8 cellular contexts compared by ENCODE assay signal in the genomic region with DNA sequence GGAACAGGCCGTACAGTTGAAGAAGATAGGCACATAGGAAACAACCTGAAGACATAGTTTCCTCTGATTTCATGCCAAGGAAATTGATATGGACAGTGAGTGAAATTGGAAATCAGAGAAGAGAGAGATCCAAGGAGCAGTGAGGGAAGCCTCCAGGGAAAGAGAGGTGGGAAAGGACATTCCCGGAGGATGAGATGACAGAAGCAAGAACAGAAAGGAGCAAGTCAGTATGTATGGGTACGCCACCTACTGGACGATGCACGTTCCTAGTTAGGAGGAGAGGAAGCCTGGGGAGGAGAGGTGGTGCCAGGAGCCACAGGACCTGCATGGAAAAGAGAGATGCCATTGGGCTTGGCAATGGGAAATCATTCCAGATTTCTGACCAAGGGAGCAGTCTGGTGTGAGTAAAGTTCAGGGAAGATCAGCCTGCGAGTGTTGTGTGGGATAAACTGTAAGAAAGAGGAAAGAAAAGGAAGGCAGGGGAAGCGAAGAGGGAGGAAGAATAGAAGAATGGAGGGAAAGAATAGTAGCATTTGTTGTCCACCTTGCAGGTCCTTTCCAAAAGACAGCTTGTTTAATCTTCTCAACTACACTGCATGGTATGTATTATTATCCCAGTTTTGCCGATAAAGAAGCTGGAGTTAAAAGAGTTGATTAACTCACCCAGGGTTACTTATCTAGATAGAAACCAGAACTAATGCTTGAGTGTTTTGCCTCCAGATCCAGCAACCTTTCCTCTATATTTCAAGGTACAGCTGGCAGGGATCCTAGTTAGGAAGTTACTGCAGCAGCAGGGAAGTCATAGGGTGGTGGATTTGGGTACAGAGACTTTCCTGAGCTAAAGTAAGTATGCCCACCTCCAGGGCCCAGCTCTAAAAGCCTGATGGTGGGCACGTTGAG. TPM values are rescaled to one million over a fixed set of nuclear protein-coding genes. Genes with fewer than 3 reads are reported as not detected.
DNase-seq lines count a peak whose midpoint lies in the region; FAIRE-seq and TF ChIP-seq lines count a peak whose summit lies in the region.

No MANE protein-coding gene starts in this region.

- no peaks in the 10 kb centered on the region for H3K36me3 ChIP-seq in cardiac muscle cell
- H3K36me3 ChIP-seq in small intestine (ENCODE audit: control insufficient read depth in 2 of 2, insufficient read depth in 2 of 2, low read length in 2 of 2) = no peaks in the 10 kb centered on the region

- no peaks in the 10 kb centered on the region for H3K36me3 Mint-ChIP-seq in activated naive CD4-positive, alpha-beta T cell treated with anti-CD3 and anti-CD28 coated beads for 36 hours (ENCODE audit: low read depth)

- intact Hi-C loops in activated naive CD4-positive, alpha-beta T cell treated with anti-CD3 and anti-CD28 coated beads for 36 hours (cut with micrococcal nuclease) = loop anchor here (5.0 kb wide), 1 partner anchor 72 kb away; no protein-coding TSS in a partner anchor

- H3K9me3 Mint-ChIP-seq in activated naive CD4-positive, alpha-beta T cell treated with anti-CD3 and anti-CD28 coated beads for 36 hours = no peaks in the 10 kb centered on the region

- in situ Hi-C loops in Caki2 (cut with HindIII; ENCODE audit: low pct_unique_long_range_greater_than_20kb, low sequenced_read_pairs) = no loop called here

- no peak overlapping the region for H3K27ac ChIP-seq in cardiac muscle cell
- H3K27ac ChIP-seq in small intestine (ENCODE audit: low read depth in 1 of 2, low read length in 1 of 2) = peak overlapping the region; percentile 80 to 81

- H3K27ac Mint-ChIP-seq in activated naive CD4-positive, alpha-beta T cell treated with anti-CD3 and anti-CD28 coated beads for 36 hours = no peak overlapping the region

- H3K4me1 Mint-ChIP-seq in activated naive CD4-positive, alpha-beta T cell treated with anti-CD3 and anti-CD28 coated beads for 36 hours (ENCODE audit: low read depth) = peaks cover 2% of the 10 kb centered on the region

- no peaks in the 10 kb centered on the region for H3K27me3 ChIP-seq in cardiac muscle cell
- H3K27me3 ChIP-seq in small intestine (ENCODE audit: control insufficient read depth in 2 of 2, insufficient read depth in 2 of 2, low read length in 2 of 2) = no peaks in the 10 kb centered on the region

- POLR2A ChIA-PET in HEK293T (lab: Yijun Ruan, JAX) = no interaction called here

- H3K4me1 ChIP-seq in cardiac muscle cell (ENCODE audit: low read depth) = no peaks in the 10 kb centered on the region
- peaks cover 0 to 22% of the 10 kb centered on the region in 2 donors for H3K4me1 ChIP-seq in small intestine (ENCODE audit: control insufficient read depth in 2 of 2, insufficient read depth in 1 of 2, low read depth in 1 of 2, low read length in 1 of 2)

- CTCF ChIA-PET in HEK293T (lab: Yijun Ruan, JAX) = interaction anchor here (0.7 to 1.5 kb wide), 4 partner anchors 14 to 92 kb away, joined by 3 to 6 read pairs (median 4); no protein-coding TSS in a partner anchor
- CTCF ChIA-PET in activated naive CD4-positive, alpha-beta T cell treated with anti-CD3 and anti-CD28 coated beads for 36 hours (lab: Charles Lee) = interaction anchor here (0.7 to 4.4 kb wide), 24 partner anchors 8 to 426 kb away, joined by 3 to 23 read pairs (median 4); a partner anchor contains a TSS

- FAIRE-seq in small intestine (lab: Jason Lieb, UNC) = no peak

- no peak overlapping the region for H3K4me3 Mint-ChIP-seq in activated naive CD4-positive, alpha-beta T cell treated with anti-CD3 and anti-CD28 coated beads for 36 hours

- H3K9me3 ChIP-seq in cardiac muscle cell (ENCODE audit: low read depth) = no peaks in the 10 kb centered on the region
- H3K9me3 ChIP-seq in small intestine (ENCODE audit: control insufficient read depth, low read depth) = no peaks in the 10 kb centered on the region

- peaks cover 2% of the 10 kb centered on the region for H3K27me3 Mint-ChIP-seq in activated naive CD4-positive, alpha-beta T cell treated with anti-CD3 and anti-CD28 coated beads for 36 hours (ENCODE audit: low read depth)

- H3K4me3 ChIP-seq in cardiac muscle cell (no peak overlapping the region), small intestine (ENCODE audit: low read depth in 1 of 2, low read length in 2 of 2) (no peak overlapping the region)

- DNase-seq in Caki2 (ENCODE audit: low read depth) (peak; percentile 71), HEK293T (ENCODE audit: extremely low spot score) (peak; percentile 80), NOMO-1 treated with DMSO at 0.1 percent for 48 hours (lab: John Stamatoyannopoulos, UW; ENCODE audit: unreplicated experiment) (peak; percentile 22), cardiac muscle cell (ENCODE audit: low read depth in 1 of 2, low spot score in 1 of 2) (peak; percentile 75 to 79), small intestine (peak; percentile 95), midbrain (lab: John Stamatoyannopoulos, UW) (no peak), ureter (ENCODE audit: low spot score) (no peak)
- DNase-seq in activated naive CD4-positive, alpha-beta T cell treated with anti-CD3 and anti-CD28 coated beads for 36 hours = peak; percentile 62

- peak; percentile 88 for TF ChIP-seq CTCF in cardiac muscle cell (IDR thresholded peaks at IDR 0.05; ENCODE audit: low read depth, low read length)

- WGBS in small intestine, 3 donors = 6 to 32% (median 14%) methylated on average over 9 of the region's 9 CpGs

TF ChIP-seq in HEK293T, 16 proteins besides CTCF, POLR2A, EP300 and RAD21:
- TF ChIP-seq SUZ12 (IDR thresholded peaks at IDR 0.05) = no peak
- no peak for TF ChIP-seq CTBP1 (IDR thresholded peaks at IDR 0.05; ENCODE audit: borderline replicate concordance)
- TF ChIP-seq ARNT (IDR thresholded peaks at IDR 0.05) = no peak
- TF ChIP-seq BHLHE40 (IDR thresholded peaks at IDR 0.05; ENCODE audit: borderline replicate concordance) = no peak
- TF ChIP-seq SP1 (IDR thresholded peaks at IDR 0.05) = no peak
- TF ChIP-seq, protein P1, sequence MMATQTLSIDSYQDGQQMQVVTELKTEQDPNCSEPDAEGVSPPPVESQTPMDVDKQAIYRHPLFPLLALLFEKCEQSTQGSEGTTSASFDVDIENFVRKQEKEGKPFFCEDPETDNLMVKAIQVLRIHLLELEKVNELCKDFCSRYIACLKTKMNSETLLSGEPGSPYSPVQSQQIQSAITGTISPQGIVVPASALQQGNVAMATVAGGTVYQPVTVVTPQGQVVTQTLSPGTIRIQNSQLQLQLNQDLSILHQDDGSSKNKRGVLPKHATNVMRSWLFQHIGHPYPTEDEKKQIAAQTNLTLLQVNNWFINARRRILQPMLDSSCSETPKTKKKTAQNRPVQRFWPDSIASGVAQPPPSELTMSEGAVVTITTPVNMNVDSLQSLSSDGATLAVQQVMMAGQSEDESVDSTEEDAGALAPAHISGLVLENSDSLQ (IDR thresholded peaks at IDR 0.05) = no peak
- no peak for TF ChIP-seq TARDBP (IDR thresholded peaks at IDR 0.05)
- TF ChIP-seq FOXK2 (IDR thresholded peaks at IDR 0.05) = no peak
- no peak for TF ChIP-seq L3MBTL2 (conservative IDR thresholded peaks at IDR 0.05)
- TF ChIP-seq ELF4 (IDR thresholded peaks at IDR 0.05) = no peak
- TF ChIP-seq FOXA1 (IDR thresholded peaks at IDR 0.05) = no peak
- no peak for TF ChIP-seq HDGF (IDR thresholded peaks at IDR 0.05; ENCODE audit: borderline replicate concordance)
- TF ChIP-seq NFRKB (IDR thresholded peaks at IDR 0.05) = no peak
- TF ChIP-seq LEF1 (IDR thresholded peaks at IDR 0.05; ENCODE audit: borderline replicate concordance) = no peak
- no peak for TF ChIP-seq FOXM1 (IDR thresholded peaks at IDR 0.05; ENCODE audit: borderline replicate concordance)
- TF ChIP-seq ZNF384 (IDR thresholded peaks at IDR 0.05) = no peak

RNA-seq across cellular contexts. Expression of a gene that starts 27.4 kb away (rescaled TPM):
- total RNA-seq in Caki2 (2014; rRNA removed; shearing (Covaris generic); ENCODE audit: low replicate concordance) = 1.7 TPM in 2 replicates
- total RNA-seq in activated naive CD4-positive, alpha-beta T cell treated with anti-CD3 and anti-CD28 coated beads for 36 hours = not detected
- total RNA-seq in cardiac muscle cell (0.21 TPM in 2 replicates), ureter (45.7 TPM)
- polyA plus RNA-seq in cardiac muscle cell (0.29 TPM in 1 of 2 replicates, not detected in the other), small intestine (10 to 100 TPM in 2 of 3 donors, 1 to 10 TPM in 1; 9.8 to 29.7 (median 18.9) TPM)

RNA-seq across cellular contexts. Expression of a gene that starts 34.9 kb away (rescaled TPM):
- total RNA-seq in Caki2 (2014; rRNA removed; shearing (Covaris generic); ENCODE audit: low replicate concordance) = 0.14 TPM in 1 of 2 replicates, not detected in the other
- not detected for total RNA-seq in activated naive CD4-positive, alpha-beta T cell treated with anti-CD3 and anti-CD28 coated beads for 36 hours
- total RNA-seq in cardiac muscle cell = not detected in 2 replicates
- not detected in 2 replicates for polyA plus RNA-seq in cardiac muscle cell
- 1 to 10 TPM in 1 of 3 donors, under 1 TPM in 2; 0.54 to 4.5 (median 0.67) TPM for polyA plus RNA-seq in small intestine
- not detected for total RNA-seq in ureter

RNA-seq across cellular contexts. Expression of a gene that starts 45.8 kb away (rescaled TPM):
- total RNA-seq in Caki2 (2014; rRNA removed; shearing (Covaris generic); ENCODE audit: low replicate concordance) = 2.3 and 2.9 TPM in 2 replicates
- total RNA-seq in activated naive CD4-positive, alpha-beta T cell treated with anti-CD3 and anti-CD28 coated beads for 36 hours = 1 to 10 TPM; 8.6 to 8.8 TPM
- total RNA-seq in cardiac muscle cell = 6.8 and 8.8 TPM in 2 replicates
- polyA plus RNA-seq in cardiac muscle cell = 3.8 and 4.3 TPM in 2 replicates
- 1 to 10 TPM; 1.9 to 2.7 (median 2.7) TPM for polyA plus RNA-seq in small intestine
- total RNA-seq in ureter = 9.8 TPM

RNA-seq across cellular contexts. Expression of a gene that starts 47.9 kb away (rescaled TPM):
- 1.7 and 4.0 TPM in 2 replicates for total RNA-seq in Caki2 (2014; rRNA removed; shearing (Covaris generic); ENCODE audit: low replicate concordance)
- 1 to 10 TPM; 3.4 to 6.2 TPM for total RNA-seq in activated naive CD4-positive, alpha-beta T cell treated with anti-CD3 and anti-CD28 coated beads for 36 hours
- total RNA-seq in cardiac muscle cell = 3.6 and 5.7 TPM in 2 replicates
- polyA plus RNA-seq in cardiac muscle cell = 3.6 and 6.0 TPM in 2 replicates
- 10 to 100 TPM; 20.0 to 38.5 (median 23.4) TPM for polyA plus RNA-seq in small intestine
- 27.0 TPM for total RNA-seq in ureter

RNA-seq across cellular contexts. Expression of a gene that starts 58.9 kb away (rescaled TPM):
- not detected in 2 replicates for total RNA-seq in Caki2 (2014; rRNA removed; shearing (Covaris generic); ENCODE audit: low replicate concordance)
- total RNA-seq in activated naive CD4-positive, alpha-beta T cell treated with anti-CD3 and anti-CD28 coated beads for 36 hours = under 1 TPM in 1 of 2 experiments, not detected in 1; 0.10 TPM
- total RNA-seq in cardiac muscle cell (not detected in 2 replicates), ureter (670 TPM)
- polyA plus RNA-seq in cardiac muscle cell (not detected in 2 replicates), small intestine (1,000 to 10,000 TPM in 1 of 3 donors, 100 to 1,000 TPM in 2; 381 to 3,013 (median 616) TPM)

Comparison
In these comparisons a context has a peak if more than half of its experiments do, and no peak if none do; other contexts are left out.
1. DNase-seq: peak in Caki2 (single experiment), HEK293T (single experiment), NOMO-1 treated with DMSO at 0.1 percent for 48 hours (single experiment), activated naive CD4-positive, alpha-beta T cell treated with anti-CD3 and anti-CD28 coated beads for 36 hours (single experiment), cardiac muscle cell (2 of 2) and small intestine (single experiment); none in midbrain (single experiment) and ureter (single experiment).
2. RNA of a gene that starts 27.4 kb away (total RNA-seq): 45.7 TPM in ureter (single experiment); 1.7 TPM in Caki2, 0.21 TPM in cardiac muscle cell and not detected in activated naive CD4-positive, alpha-beta T cell treated with anti-CD3 and anti-CD28 coated beads for 36 hours; every median in the first group is over 10 times any median in the second.